Comparison of ENCODE assay signal across 8 cellular contexts in genomic region chr4:148441624-148441985, GRCh38. TPM values are rescaled to one million over a fixed set of nuclear protein-coding genes. Genes with fewer than 3 reads are reported as not detected.
DNase-seq lines count a peak whose midpoint lies in the region; FAIRE-seq and TF ChIP-seq lines count a peak whose summit lies in the region.

No MANE protein-coding gene starts in this region.

- no peaks in the 10 kb centered on the region for H3K9me3 Mint-ChIP-seq in nephron progenitor cell

- TF ChIP-seq POLR2A in GM12891 (IDR thresholded peaks at IDR 0.05; ENCODE audit: low read depth, low read length): no peak

- H3K4me1 Mint-ChIP-seq in nephron progenitor cell: peaks cover 18% of the 10 kb centered on the region

- peak overlapping the region; percentile 68 for H3K9ac ChIP-seq in Loucy (ENCODE audit: low read depth, low read length, poor library complexity, severe bottlenecking)

- no peak for TF ChIP-seq CTCF in BJ (IDR thresholded peaks at IDR 0.05; ENCODE audit: insufficient read depth, low read depth, low read length)
- no peak for TF ChIP-seq CTCF in Loucy (conservative IDR thresholded peaks at IDR 0.05; ENCODE audit: low read length)
- no peak for TF ChIP-seq CTCF in nephron progenitor cell (IDR thresholded peaks at IDR 0.05)

- no peaks in the 10 kb centered on the region for H3K36me3 ChIP-seq in BJ (ENCODE audit: control insufficient read depth, insufficient read depth, low read length)
- H3K36me3 ChIP-seq in Loucy (ENCODE audit: insufficient read depth, low read length): no peaks in the 10 kb centered on the region
- no peaks in the 10 kb centered on the region for H3K36me3 ChIP-seq in effector memory CD4-positive, alpha-beta T cell (ENCODE audit: control insufficient read depth, insufficient read depth, low read length)

- H3K27me3 Mint-ChIP-seq in nephron progenitor cell (ENCODE audit: low read depth, poor library complexity): peaks cover 79% of the 10 kb centered on the region

- POLR2A ChIA-PET in BJ (lab: Charles Lee): no interaction called here

- H3K4me1 ChIP-seq in Loucy (ENCODE audit: insufficient read depth, low read length, poor library complexity, severe bottlenecking): peaks cover 10% of the 10 kb centered on the region
- H3K4me1 ChIP-seq in effector memory CD4-positive, alpha-beta T cell (ENCODE audit: control insufficient read depth, insufficient read depth, low read length, poor library complexity, severe bottlenecking): peaks cover 9% of the 10 kb centered on the region

- H3K36me3 Mint-ChIP-seq in nephron progenitor cell (ENCODE audit: low read depth): no peaks in the 10 kb centered on the region

- H3F3A ChIP-seq in Loucy (ENCODE audit: low read depth): no peaks in the 10 kb centered on the region

- CTCF ChIA-PET in BJ (lab: Yijun Ruan, JAX): no interaction called here

- H3K9me3 ChIP-seq in Loucy (ENCODE audit: insufficient read depth, low read depth, low read length): no peaks in the 10 kb centered on the region
- H3K9me3 ChIP-seq in effector memory CD4-positive, alpha-beta T cell (ENCODE audit: control insufficient read depth, low read length): no peaks in the 10 kb centered on the region

- no peak for FAIRE-seq in GM12891 (lab: Jason Lieb, UNC)

- peak overlapping the region; percentile 98 for H3K27ac ChIP-seq in effector memory CD4-positive, alpha-beta T cell (ENCODE audit: insufficient read depth, low read length, poor library complexity, severe bottlenecking)

- no peaks in the 10 kb centered on the region for H3K79me2 ChIP-seq in Loucy (ENCODE audit: insufficient read depth, low read length)

- H3K4me3 Mint-ChIP-seq in nephron progenitor cell: peak overlapping the region; percentile 98

- H3K4me3 ChIP-seq in BJ (ENCODE audit: low read depth, low read length): peak overlapping the region; percentile 67
- H3K4me3 ChIP-seq in Loucy (ENCODE audit: low read length, poor library complexity, severe bottlenecking): peak overlapping the region; percentile 91
- H3K4me3 ChIP-seq in effector memory CD4-positive, alpha-beta T cell (ENCODE audit: insufficient read depth, low read depth, low read length, poor library complexity, severe bottlenecking): peak overlapping the region; percentile 99

- H3K4me2 ChIP-seq in Loucy (ENCODE audit: low read depth, low read length, poor library complexity, severe bottlenecking): peak overlapping the region; percentile 61

- peaks cover 22% of the 10 kb centered on the region for H3K27me3 ChIP-seq in BJ (ENCODE audit: control insufficient read depth, insufficient read depth, low read length)
- no peaks in the 10 kb centered on the region for H3K27me3 ChIP-seq in Loucy (ENCODE audit: insufficient read depth, low read length, poor library complexity, severe bottlenecking)
- H3K27me3 ChIP-seq in effector memory CD4-positive, alpha-beta T cell (replicated peaks; ENCODE audit: control insufficient read depth, insufficient read depth, low read length, poor library complexity, severe bottlenecking): no peaks in the 10 kb centered on the region

- DNase-seq in BJ (ENCODE audit: low read depth) (no peak), nephron progenitor cell (no peak), NK-92 (lab: John Stamatoyannopoulos, UW; ENCODE audit: unreplicated experiment) (no peak), GM12891 (ENCODE audit: insufficient read length, low spot score) (no peak)
- no peak for DNase-seq in effector memory CD4-positive, alpha-beta T cell
- no peak for DNase-seq in stimulated activated CD4-positive, alpha-beta T cell treated with anti-CD3 and anti-CD28 coated beads, Interleukin-4, amount 100 ng/mL, for 1 hour
- DNase-seq in activated effector memory CD4-positive, alpha-beta T cell treated with anti-CD3 and anti-CD28 coated beads, Interleukin-2, amount 50 U/mL, for 16 hours: no peak

- H4K20me1 ChIP-seq in Loucy (ENCODE audit: insufficient read depth, low read length, poor library complexity, severe bottlenecking): no peaks in the 10 kb centered on the region

- no peak overlapping the region for H3K27ac Mint-ChIP-seq in nephron progenitor cell

- H3K9me2 ChIP-seq in Loucy (replicated peaks; ENCODE audit: low read depth, low read length): no peaks in the 10 kb centered on the region

- peak overlapping the region; percentile 87 for H2AFZ ChIP-seq in Loucy (ENCODE audit: low read length)

TF ChIP-seq in GM12891, 5 proteins besides CTCF, POLR2A, EP300 and RAD21:
- no peak for TF ChIP-seq SPI1 (IDR thresholded peaks at IDR 0.05; ENCODE audit: low read depth, low read length)
- TF ChIP-seq POU2F2 (IDR thresholded peaks at IDR 0.05; ENCODE audit: low read depth, low read length): no peak
- no peak for TF ChIP-seq PAX5 (IDR thresholded peaks at IDR 0.05; ENCODE audit: insufficient read depth, low read length, severe bottlenecking)
- TF ChIP-seq TAF1 (IDR thresholded peaks at IDR 0.05; ENCODE audit: low read depth, low read length): no peak
- TF ChIP-seq POLR2AphosphoS5 (IDR thresholded peaks at IDR 0.05; ENCODE audit: low read depth, low read length): no peak
TF ChIP-seq in GM12891: peak in this region for 0.

RNA-seq across cellular contexts. Expression of gene NR3C2, which starts 0.6 kb away (rescaled TPM):
- 0.06 and 0.18 TPM in 2 replicates for polyA plus RNA-seq in BJ (2011; rRNA removed)
- polyA minus RNA-seq in BJ (2011; rRNA and poly(A)+ RNA removed): 0.19 TPM in 1 of 2 replicates, not detected in the other
- polyA plus RNA-seq in GM12891 (2012; ENCODE audit: low read depth, missing spikeins): not detected
